In the genomic region with DNA sequence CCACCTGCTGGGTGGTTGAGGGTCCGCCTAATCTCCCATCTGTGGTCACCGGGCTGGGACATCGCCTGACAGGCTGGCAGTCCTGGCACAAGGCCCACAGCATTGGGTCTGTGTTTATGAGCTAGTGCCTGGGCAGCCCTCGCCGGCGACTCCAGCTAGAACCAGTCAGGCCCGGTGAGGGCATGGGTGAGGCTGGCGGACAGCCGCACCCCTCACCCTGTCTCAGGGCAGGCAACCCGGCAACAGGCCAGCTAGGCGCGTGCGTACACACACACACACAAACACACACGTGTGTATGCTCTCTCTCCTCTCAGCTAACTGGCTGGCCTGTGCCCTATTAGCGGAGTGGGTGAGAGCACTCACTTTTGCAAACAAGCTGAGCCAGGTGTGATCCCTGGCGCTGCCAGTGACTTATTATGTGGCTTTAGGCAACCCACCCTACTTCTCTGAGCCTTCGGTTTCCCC, we compare ENCODE assay signal across 12 cellular contexts. TPM values are rescaled to one million over a fixed set of nuclear protein-coding genes. Genes with fewer than 3 reads are reported as not detected.
A peak's percentile ranks its signal among the peaks of the same experiment; 100 is the strongest.
DNase-seq lines count a peak whose midpoint lies in the region; ATAC-seq and TF ChIP-seq lines count a peak whose summit lies in the region.
"Had no signal": no experiment of that assay in that cellular context is flagged by ENCODE, and none has a peak within 500 bp of the region (broad histone marks: within the 10 kb centered on the region; RNA-seq: fewer than 3 reads in every experiment).

No MANE protein-coding gene starts in this region.

- H3K9me3 ChIP-seq in NT2/D1 (ENCODE audit: insufficient read depth, low read length): no peaks in the 10 kb centered on the region
- H3K9me3 ChIP-seq in suprapubic skin: no peaks in the 10 kb centered on the region
- H3K9me3 ChIP-seq: ascending aorta had no signal

- WGBS in suprapubic skin: 52% methylated on average over 9 of the region's 17 CpGs

- peaks cover 80% of the 10 kb centered on the region for H3K36me3 ChIP-seq in NT2/D1 (ENCODE audit: insufficient read depth, insufficient read length, low read length)
- H3K36me3 ChIP-seq in suprapubic skin: peaks cover 55% of the 10 kb centered on the region

- POLR2A ChIA-PET in activated CD8-positive, alpha-beta T cell treated with anti-CD3 and anti-CD28 coated beads for 36 hours (lab: Charles Lee): interaction anchor here (1.0 to 2.1 kb wide), 3 partner anchors 10 to 25 kb away, joined by 3 to 8 read pairs (median 3); partner anchors contain the start of genes HSD11B2 and ZDHHC1

- H3K4me3 ChIP-seq in NT2/D1 (ENCODE audit: insufficient read length, low read depth) (no peak overlapping the region), suprapubic skin (no peak overlapping the region)
- H3K4me3 ChIP-seq: ascending aorta had no signal

- H3K4me1 Mint-ChIP-seq in activated CD8-positive, alpha-beta T cell treated with anti-CD3 and anti-CD28 coated beads for 36 hours (ENCODE audit: low read depth): peaks cover 5% of the 10 kb centered on the region

- TF ChIP-seq CTCF in suprapubic skin (IDR thresholded peaks at IDR 0.05): no peak
- TF ChIP-seq CTCF in activated CD8-positive, alpha-beta T cell treated with anti-CD3 and anti-CD28 coated beads for 36 hours (IDR thresholded peaks at IDR 0.05): no peak

- H3K27me3 ChIP-seq in NT2/D1 (ENCODE audit: insufficient read depth, insufficient read length) (no peaks in the 10 kb centered on the region), suprapubic skin (no peaks in the 10 kb centered on the region)
- H3K27me3 ChIP-seq: ascending aorta had no signal

- H3K9me3 Mint-ChIP-seq in activated CD8-positive, alpha-beta T cell treated with anti-CD3 and anti-CD28 coated beads for 36 hours: no peaks in the 10 kb centered on the region
- H3K9me3 Mint-ChIP-seq: type B pancreatic cell had no signal

- no peak overlapping the region for H3K27ac Mint-ChIP-seq in activated CD8-positive, alpha-beta T cell treated with anti-CD3 and anti-CD28 coated beads for 36 hours
- H3K27ac Mint-ChIP-seq: type B pancreatic cell had no signal

- ATAC-seq in left lobe of liver (peak; percentile 11), HG02870 (IDR thresholded peaks at IDR 0.05; ENCODE audit: unreplicated experiment) (no peak)
- no peak for ATAC-seq in activated CD8-positive, alpha-beta T cell treated with anti-CD3 and anti-CD28 coated beads for 36 hours

- CTCF ChIA-PET in activated CD8-positive, alpha-beta T cell treated with anti-CD3 and anti-CD28 coated beads for 36 hours (lab: Charles Lee): interaction anchor here (0.9 to 2.4 kb wide), 3 partner anchors 13 to 16 kb away, joined by 3 to 14 read pairs (median 4); no protein-coding TSS in a partner anchor

- H3K36me3 Mint-ChIP-seq in activated CD8-positive, alpha-beta T cell treated with anti-CD3 and anti-CD28 coated beads for 36 hours (ENCODE audit: low read depth): no peaks in the 10 kb centered on the region

- TF ChIP-seq POLR2A in suprapubic skin (IDR thresholded peaks at IDR 0.05): no peak

- intact Hi-C loops in activated CD8-positive, alpha-beta T cell treated with anti-CD3 and anti-CD28 coated beads for 36 hours (cut with micrococcal nuclease): no loop called here

- no peak overlapping the region for H3K4me3 Mint-ChIP-seq in activated CD8-positive, alpha-beta T cell treated with anti-CD3 and anti-CD28 coated beads for 36 hours
- H3K4me3 Mint-ChIP-seq: type B pancreatic cell had no signal

- no peak for TF ChIP-seq EP300 in suprapubic skin (IDR thresholded peaks at IDR 0.05)

- H3K9ac ChIP-seq in NT2/D1 (ENCODE audit: insufficient read length, low read depth): peak overlapping the region; percentile 24

- no peaks in the 10 kb centered on the region for H3K27me3 Mint-ChIP-seq in activated CD8-positive, alpha-beta T cell treated with anti-CD3 and anti-CD28 coated beads for 36 hours
- H3K27me3 Mint-ChIP-seq: type B pancreatic cell had no signal

- peak overlapping the region; percentile 63 for H3K27ac ChIP-seq in suprapubic skin
- H3K27ac ChIP-seq: ascending aorta had no signal

- DNase-seq in NCI-H1436 (lab: John Stamatoyannopoulos, UW): peak; percentile 13
- DNase-seq in NCI-H1436 treated with DMSO at 0.1 percent for 48 hours (lab: John Stamatoyannopoulos, UW): no peak
- DNase-seq in NT2/D1 (ENCODE audit: low read depth, low spot score): no peak
- DNase-seq in left lobe of liver (ENCODE audit: low spot score): peak; percentile 80
- DNase-seq in suprapubic skin (ENCODE audit: low spot score in 2 of 2): peak; percentile 83 to 90
- no peak for DNase-seq in hepatic stellate cell (ENCODE audit: low spot score)
- no peak for DNase-seq in activated CD8-positive, alpha-beta T cell treated with anti-CD3 and anti-CD28 coated beads for 36 hours
- DNase-seq: stimulated activated CD4-positive, alpha-beta T cell treated with anti-CD3 and anti-CD28 coated beads, Interleukin-2, amount 100 ng/mL, for 48 hours had no signal

- peaks cover 18% of the 10 kb centered on the region for H3K4me1 ChIP-seq in NT2/D1 (ENCODE audit: insufficient read depth, insufficient read length)
- H3K4me1 ChIP-seq in suprapubic skin: peaks cover 70% of the 10 kb centered on the region

RNA-seq across cellular contexts. Expression of gene HSD11B2, which starts 10.4 kb away (rescaled TPM):
- total RNA-seq in left lobe of liver: 3.1 TPM
- total RNA-seq in suprapubic skin: 100 to 1,000 TPM in 1 of 4 donors, 10 to 100 TPM in 3; 45.6 to 164 (median 69.1) TPM
- total RNA-seq in activated CD8-positive, alpha-beta T cell treated with anti-CD3 and anti-CD28 coated beads for 36 hours: 1 to 10 TPM; 1.6 to 2.3 TPM

RNA-seq across cellular contexts. Expression of gene ZDHHC1, which starts 25.0 kb away (rescaled TPM):
- total RNA-seq in left lobe of liver (1.6 TPM), suprapubic skin (10 to 100 TPM; 14.0 to 31.0 (median 23.8) TPM)
- under 1 TPM; 0.54 to 0.60 TPM for total RNA-seq in activated CD8-positive, alpha-beta T cell treated with anti-CD3 and anti-CD28 coated beads for 36 hours

RNA-seq across cellular contexts. Expression of gene ATP6V0D1, which starts 39.6 kb away (rescaled TPM):
- total RNA-seq in left lobe of liver: 48.2 TPM
- total RNA-seq in suprapubic skin: 100 to 1,000 TPM in 3 of 4 donors, 10 to 100 TPM in 1; 90.0 to 134 (median 110) TPM
- 10 to 100 TPM; 17.5 to 18.2 TPM for total RNA-seq in activated CD8-positive, alpha-beta T cell treated with anti-CD3 and anti-CD28 coated beads for 36 hours

RNA-seq across cellular contexts. Expression of gene AGRP, which starts 42.0 kb away (rescaled TPM):
- total RNA-seq in left lobe of liver: not detected
- total RNA-seq in suprapubic skin: not detected
- not detected for total RNA-seq in activated CD8-positive, alpha-beta T cell treated with anti-CD3 and anti-CD28 coated beads for 36 hours
- total RNA-seq: ascending aorta had no signal

RNA-seq across cellular contexts. Expression of gene TPPP3, which starts 48.0 kb away (rescaled TPM):
- total RNA-seq in left lobe of liver (0.40 TPM), suprapubic skin (100 to 1,000 TPM in 3 of 4 donors, 10 to 100 TPM in 1; 47.6 to 182 (median 121) TPM)
- total RNA-seq in activated CD8-positive, alpha-beta T cell treated with anti-CD3 and anti-CD28 coated beads for 36 hours: not detected
- total RNA-seq: activated CD8-positive, alpha-beta memory T cell treated with anti-CD3 and anti-CD28 coated beads for 36 hours had no signal

Comparison
In these comparisons a context has a peak if more than half of its experiments do, and no peak if none do; other contexts are left out.
1. DNase-seq: peak in NCI-H1436 (single experiment), left lobe of liver (single experiment) and suprapubic skin (2 of 2); none in NCI-H1436 treated with DMSO at 0.1 percent for 48 hours (single experiment), NT2/D1 (single experiment), hepatic stellate cell (single experiment) and activated CD8-positive, alpha-beta T cell treated with anti-CD3 and anti-CD28 coated beads for 36 hours (single experiment).
2. RNA of gene HSD11B2, which starts 10.4 kb away (total RNA-seq): 45.6 to 164 TPM in suprapubic skin; 3.1 TPM in left lobe of liver (single experiment) and 1.6 to 2.3 TPM in activated CD8-positive, alpha-beta T cell treated with anti-CD3 and anti-CD28 coated beads for 36 hours; every median in the first group is over 10 times any median in the second.